Comparison of ENCODE assay signal across 8 cellular contexts in genomic region chr1:32072622-32073386, GRCh38. TPM values are rescaled to one million over a fixed set of nuclear protein-coding genes. Genes with fewer than 3 reads are reported as not detected.
A peak's percentile ranks its signal among the peaks of the same experiment; 100 is the strongest.
DNase-seq lines count a peak whose midpoint lies in the region; ATAC-seq and TF ChIP-seq lines count a peak whose summit lies in the region.

TMEM39B (plus strand) TSS chr1:32072939; CDS start chr1:32073048, 109 bp downstream.

- H3K9me3 ChIP-seq in A673 (ENCODE audit: low read depth, low read length, poor library complexity, severe bottlenecking) (no peaks in the 10 kb centered on the region), iPS DF 6.9 (ENCODE audit: control insufficient read depth, insufficient read depth, low read length) (no peaks in the 10 kb centered on the region)

- H3K27ac ChIP-seq in A673 (ENCODE audit: low read depth, low read length, poor library complexity, severe bottlenecking) = peak within 1 kb of the TSS; percentile 87
- H3K27ac ChIP-seq in iPS DF 6.9 (ENCODE audit: low read length) = no peak within 1 kb of the TSS

- no TSS peak for BruUV-seq in A673 (replicated peaks; lab: Mats Ljungman, UMichigan)

- H3K36me3 ChIP-seq in A673 (ENCODE audit: insufficient read depth, low read length, poor library complexity, severe bottlenecking) (peaks cover 19% of the 10 kb centered on the region), iPS DF 6.9 (ENCODE audit: control insufficient read depth, insufficient read depth, low read length) (peaks cover 16% of the 10 kb centered on the region)

- peak within 1 kb of the TSS; percentile 95 to 99 (median 99) for H3K27ac Mint-ChIP-seq in brain

- peak; percentile 80 for ATAC-seq in GM18867 (IDR thresholded peaks at IDR 0.05; ENCODE audit: unreplicated experiment)
- ATAC-seq in HG03097 (IDR thresholded peaks at IDR 0.05; ENCODE audit: low FRiP score, unreplicated experiment) = peak; percentile 87

- peaks cover 9% of the 10 kb centered on the region for H3K27me3 Mint-ChIP-seq in brain

- DNase-seq in A673 (ENCODE audit: low spot score) = peak; percentile 99
- DNase-seq in NCI-H2171 (lab: John Stamatoyannopoulos, UW) = peak; percentile 98
- DNase-seq in UCSD-AML1 (lab: John Stamatoyannopoulos, UW; ENCODE audit: unreplicated experiment) = peak; percentile 96
- peak; percentile 92 for DNase-seq in iPS DF 6.9 (ENCODE audit: low read depth, low spot score)
- peak; percentile 88 for DNase-seq in skeletal muscle cell (ENCODE audit: low read depth)

- H3K27me3 ChIP-seq in A673 (replicated peaks; ENCODE audit: insufficient read depth, low read depth, low read length, poor library complexity) (no peaks in the 10 kb centered on the region), iPS DF 6.9 (ENCODE audit: control insufficient read depth, insufficient read depth, low read length) (no peaks in the 10 kb centered on the region)

- H3K4me3 Mint-ChIP-seq in brain = peak within 1 kb of the TSS; percentile 87 to 95 (median 94)

- CTCF ChIA-PET in A673 (lab: Charles Lee) = interaction anchor here (0.5 to 1.5 kb wide), 10 partner anchors 10 to 446 kb away, joined by 3 to 13 read pairs (median 5); no protein-coding TSS in a partner anchor

- WGBS in iPS DF 6.9 (ENCODE audit: insufficient coverage, insufficient read length) = no CpG with 5 or more reads among the region's 73 CpGs

- intact Hi-C loops in A673 (cut with micrococcal nuclease; ENCODE audit: unreplicated experiment) = loop anchor here (2.0 kb wide), 1 partner anchor 34 kb away; no protein-coding TSS in a partner anchor

- H3K4me1 Mint-ChIP-seq in brain = peaks cover 52% of the 10 kb centered on the region

- TF ChIP-seq CTCF in A673 (conservative IDR thresholded peaks at IDR 0.05; ENCODE audit: low read depth, low read length) (peak; percentile 58; the same call in 1 of the 2 replicates), brain (conservative IDR thresholded peaks at IDR 0.05) (no peak)

- POLR2A ChIA-PET in A673 (lab: Charles Lee; ENCODE audit: low non-redundant PET) = interaction anchor here (0.5 to 1.0 kb wide), 8 partner anchors 10 to 427 kb away, joined by 3 to 11 read pairs (median 4); no protein-coding TSS in a partner anchor

- peaks cover 18% of the 10 kb centered on the region for H3K36me3 Mint-ChIP-seq in brain

- H3K4me1 ChIP-seq in A673 (ENCODE audit: insufficient read depth, low read length, poor library complexity, severe bottlenecking) (peaks cover 22% of the 10 kb centered on the region), iPS DF 6.9 (ENCODE audit: control insufficient read depth, insufficient read depth, low read length) (peaks cover 4% of the 10 kb centered on the region; the same call in 1 of the 2 replicates)

- peak within 1 kb of the TSS; percentile 67 for H3K4me3 ChIP-seq in A673 (ENCODE audit: low read depth, low read length, poor library complexity, severe bottlenecking)
- peak within 1 kb of the TSS; percentile 98; the same call in 1 of the 2 replicates for H3K4me3 ChIP-seq in iPS DF 6.9 (ENCODE audit: low read length)
- peak within 1 kb of the TSS; percentile 72 for H3K4me3 ChIP-seq in skeletal muscle cell (ENCODE audit: low read depth, low read length)

- H3K9me3 Mint-ChIP-seq in brain = no peaks in the 10 kb centered on the region

RNA-seq across cellular contexts. Expression of gene TMEM39B, which starts in this region (rescaled TPM):
- 30.4 and 32.4 TPM in 2 replicates for total RNA-seq in A673 (2021)
- 29.0 TPM for polyA plus RNA-seq in brain (ENCODE audit: insufficient read depth, low read depth, low replicate concordance)
